Comparison of ENCODE assay signal across 8 cellular contexts in the genomic region with DNA sequence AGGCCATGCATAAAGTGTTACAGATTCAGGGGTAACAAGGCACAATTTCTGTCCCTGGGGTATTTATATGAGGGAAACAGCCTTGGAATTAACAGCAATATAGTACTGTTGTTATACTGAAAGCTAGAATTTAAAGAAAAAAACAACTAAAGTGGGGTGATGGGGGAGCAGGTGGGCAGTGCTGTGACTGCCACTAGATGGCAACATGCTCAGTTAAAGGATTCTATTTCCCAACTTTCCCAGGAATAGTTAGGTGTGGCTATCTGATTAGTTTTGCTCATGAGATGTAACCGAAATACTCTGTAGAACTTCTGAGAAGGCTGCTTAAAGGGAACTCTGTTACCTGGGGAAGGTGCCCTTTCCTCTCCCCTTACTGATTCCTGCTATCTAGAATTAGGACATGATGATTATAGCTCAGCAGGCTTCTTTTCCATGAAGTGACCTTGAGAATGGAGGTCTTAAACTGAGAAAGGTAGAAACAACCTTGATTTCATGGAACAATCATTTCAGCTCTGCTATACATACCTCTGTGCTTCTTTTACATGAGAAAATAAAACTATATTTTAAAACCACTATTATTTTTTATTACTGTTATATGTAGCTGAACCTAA.
A peak's percentile ranks its signal among the peaks of the same experiment; 100 is the strongest.
DNase-seq lines count a peak whose midpoint lies in the region; ATAC-seq lines count a peak whose summit lies in the region.

No MANE protein-coding gene starts in this region.

- peak; percentile 45 for ATAC-seq in Right ventricle myocardium superior (ENCODE audit: poor library complexity)
- ATAC-seq in esophagus mucosa: peak; percentile 59
- no peak for ATAC-seq in GM21390 (IDR thresholded peaks at IDR 0.05; ENCODE audit: unreplicated experiment)
- ATAC-seq in HG02588 (IDR thresholded peaks at IDR 0.05; ENCODE audit: unreplicated experiment): no peak

- intact Hi-C loops in Right ventricle myocardium superior (cut with DNase I): no loop called here
- intact Hi-C loops in cardiac septum (cut with DNase I): no loop called here

- DNase-seq in Right ventricle myocardium superior (no peak), cardiac septum (ENCODE audit: low spot score) (no peak), NCI-H526 treated with DMSO at 0.1 percent for 48 hours (lab: John Stamatoyannopoulos, UW) (peak; percentile 32), retina (peak; percentile 9), 8988T (no peak)

Comparison
In these comparisons a context has a peak if more than half of its experiments do, and no peak if none do; other contexts are left out.
1. ATAC-seq: peak in Right ventricle myocardium superior (single experiment) and esophagus mucosa (single experiment); none in GM21390 (single experiment) and HG02588 (single experiment).
2. DNase-seq: peak in NCI-H526 treated with DMSO at 0.1 percent for 48 hours (single experiment) and retina (single experiment); none in Right ventricle myocardium superior (single experiment), cardiac septum (single experiment) and 8988T (single experiment).